ENCODE assay signal across 17 cellular contexts in the genomic region with DNA sequence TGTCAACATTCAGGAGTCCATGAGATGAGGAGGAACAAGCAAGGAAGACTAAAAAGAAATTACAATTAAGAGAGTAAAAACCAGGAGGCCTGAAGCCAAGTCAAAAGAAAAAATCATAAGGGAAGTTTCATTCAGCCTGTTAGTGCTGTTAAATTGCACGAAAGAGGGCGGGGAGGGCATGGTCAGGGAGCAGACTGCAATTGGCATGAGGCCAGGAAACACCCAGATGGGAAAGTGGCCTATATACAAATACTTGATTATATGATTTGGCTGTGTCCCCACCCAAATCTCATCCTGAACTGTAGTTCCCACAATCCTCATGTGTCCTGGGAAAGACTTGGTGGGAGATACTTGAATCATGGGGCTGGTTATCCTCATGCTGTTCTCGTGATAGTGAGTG. TPM values are rescaled to one million over a fixed set of nuclear protein-coding genes. Genes with fewer than 3 reads are reported as not detected.
"Had no signal": no experiment of that assay in that cellular context is flagged by ENCODE, and none has a peak within 500 bp of the region (broad histone marks: within the 10 kb centered on the region; RNA-seq: fewer than 3 reads in every experiment).

No MANE protein-coding gene starts in this region.

- H3K27me3 ChIP-seq: cardiac muscle cell, right atrium auricular region, tibial nerve, vagina had no signal

- H3K4me3 ChIP-seq: cardiac muscle cell, right atrium auricular region, skin epidermis, tibial nerve, vagina had no signal

- DNase-seq: activated CD4-positive, alpha-beta memory T cell treated with anti-CD3 and anti-CD28 coated beads, Interleukin-2, amount 10 ng/mL, durations not matched to agents 7 days and 5 days; activated CD4-positive, alpha-beta T cell treated with anti-CD3 and anti-CD28 coated beads for 36 hours; activated naive CD4-positive, alpha-beta T cell treated with anti-CD3 and anti-CD28 coated beads, Interleukin-2, amount 50 U/mL, for 16 hours; activated T-cell treated with anti-CD3 and anti-CD28 coated beads, Interleukin-2, amount 50 U/mL, for 24 hours; effector CD4-positive, alpha-beta T cell; head of caudate nucleus; kidney glomerular epithelial cell; mesenchymal stem cell; nephron progenitor cell; occipital lobe; stimulated activated CD4-positive, alpha-beta T cell treated with anti-CD3 and anti-CD28 coated beads, Interleukin-4, amount 100 ng/mL, for 24 hours; stimulated activated naive CD4-positive, alpha-beta T cell had no signal

- H3K4me1 ChIP-seq: right atrium auricular region, tibial nerve, vagina had no signal

- H3K9me3 ChIP-seq: right atrium auricular region, vagina had no signal

- H3K36me3 ChIP-seq: cardiac muscle cell, right atrium auricular region, tibial nerve, vagina had no signal

- H3K27ac ChIP-seq: cardiac muscle cell, right atrium auricular region, skin epidermis, tibial nerve, vagina had no signal

- ATAC-seq: activated CD4-positive, alpha-beta T cell treated with anti-CD3 and anti-CD28 coated beads for 36 hours had no signal

RNA-seq across cellular contexts. Expression of a gene that starts 43.9 kb away (rescaled TPM):
- total RNA-seq: vagina had no signal
